35 cellular contexts compared by ENCODE assay signal in the genomic region with DNA sequence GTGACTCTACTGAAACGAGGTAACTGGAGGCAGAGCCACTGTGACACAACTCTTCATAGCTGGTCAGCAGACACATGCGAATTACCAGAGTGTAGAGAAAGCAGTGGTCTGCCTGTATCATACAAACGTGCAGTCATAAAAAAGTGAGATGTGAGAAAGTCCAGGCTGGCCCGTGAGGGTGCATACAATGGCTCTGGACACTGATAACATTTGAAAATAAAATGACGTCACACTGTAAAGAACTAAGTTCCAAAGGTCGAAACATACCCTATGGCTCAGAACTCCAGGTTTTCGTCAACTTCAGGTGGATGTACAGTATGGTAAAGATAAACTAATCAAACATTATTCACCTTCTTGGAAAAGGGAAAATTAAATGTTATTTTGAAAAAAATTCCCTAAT.
"Had no signal": no experiment of that assay in that cellular context is flagged by ENCODE, and none has a peak within 500 bp of the region (broad histone marks: within the 10 kb centered on the region; RNA-seq: fewer than 3 reads in every experiment).

No MANE protein-coding gene starts in this region.

- H3K4me1 ChIP-seq: adrenal gland, Peyer's patch, SJSA1 had no signal

- H3K4me2 ChIP-seq: SK-N-SH had no signal

- H3K9ac ChIP-seq: SK-N-SH had no signal

- H3K9me3 ChIP-seq: adrenal gland, Peyer's patch, SJSA1, SK-N-SH had no signal

- H3K27me3 Mint-ChIP-seq: activated CD4-positive, alpha-beta T cell treated with anti-CD3 and anti-CD28 coated beads for 36 hours; activated CD4-positive, alpha-beta T cell treated with anti-CD3 and anti-CD28 coated beads, Interleukin-2, amount 10 ng/mL, durations not matched to agents 7 days and 5 days; brain had no signal

- ATAC-seq: activated CD4-positive, alpha-beta T cell treated with anti-CD3 and anti-CD28 coated beads for 36 hours; activated CD4-positive, CD25-positive, alpha-beta regulatory T cell treated with anti-CD3 and anti-CD28 coated beads, Interleukin-2, amount 50 U/mL, for 24 hours; activated naive CD4-positive, alpha-beta T cell treated with anti-CD3 and anti-CD28 coated beads, Interleukin-2, amount 50 U/mL, for 72 hours; activated T-cell treated with anti-CD3 and anti-CD28 coated beads, Interleukin-2, amount 50 U/mL, for 4 hours; PC-3; WTC11 had no signal

- H3K27me3 ChIP-seq: adrenal gland, Peyer's patch, SJSA1 had no signal

- H3K4me3 Mint-ChIP-seq: activated CD4-positive, alpha-beta T cell treated with anti-CD3 and anti-CD28 coated beads for 36 hours; activated CD4-positive, alpha-beta T cell treated with anti-CD3 and anti-CD28 coated beads, Interleukin-2, amount 10 ng/mL, durations not matched to agents 7 days and 5 days; activated naive CD4-positive, alpha-beta T cell treated with anti-CD3 and anti-CD28 coated beads for 36 hours; activated T-cell treated with anti-CD3 and anti-CD28 coated beads, Interleukin-2, amount 50 U/mL, for 4 hours; activated T-helper 1 cell treated with anti-CD3 and anti-CD28 coated beads, Interleukin-12 subunit alpha, Interleukin-12 subunit beta, Interleukin-2, Interleukin-4 antibody, amounts not matched to agents 30 ng/mL and 10 ng/mL and 1 ng/mL, durations not matched to agents 14 hours and 24 hours and 36 hours; brain; T-helper 1 cell treated with Interleukin-12 subunit alpha and Interleukin-12 subunit beta and Interleukin-4 antibody, amounts not matched to agents 30 μg/mL and 1 μg/mL, for 36 hours; T-helper 2 cell treated with Interferon-gamma antibody and Interleukin-4, amounts not matched to agents 5 μg/mL and 100 μg/mL, for 36 hours; WTC11 had no signal

- H3K4me1 Mint-ChIP-seq: activated CD4-positive, alpha-beta T cell treated with anti-CD3 and anti-CD28 coated beads for 36 hours; activated CD4-positive, alpha-beta T cell treated with anti-CD3 and anti-CD28 coated beads, Interleukin-2, amount 10 ng/mL, durations not matched to agents 7 days and 5 days had no signal

- H3K4me3 ChIP-seq: adrenal gland, Peyer's patch, SJSA1 had no signal

- H3K27ac ChIP-seq: adrenal gland, Peyer's patch, SJSA1 had no signal

- H3K36me3 Mint-ChIP-seq: WTC11 had no signal

- FAIRE-seq: bronchial epithelial cell, TTC549 had no signal

- H3K36me3 ChIP-seq: adrenal gland, Peyer's patch, SJSA1 had no signal

- H3K9me3 Mint-ChIP-seq: activated CD4-positive, alpha-beta T cell treated with anti-CD3 and anti-CD28 coated beads, Interleukin-2, amount 10 ng/mL, durations not matched to agents 7 days and 5 days; activated naive CD4-positive, alpha-beta T cell treated with anti-CD3 and anti-CD28 coated beads for 36 hours; activated naive CD4-positive, alpha-beta T cell treated with anti-CD3 and anti-CD28 coated beads, Interleukin-2, amount 50 U/mL, for 72 hours; activated T-cell treated with anti-CD3 and anti-CD28 coated beads, Interleukin-2, amount 50 U/mL, for 4 hours; activated T-helper 1 cell treated with anti-CD3 and anti-CD28 coated beads, Interleukin-12 subunit alpha, Interleukin-12 subunit beta, Interleukin-2, Interleukin-4 antibody, amounts not matched to agents 30 ng/mL and 10 ng/mL and 1 ng/mL, durations not matched to agents 14 hours and 24 hours and 36 hours; brain; T-helper 1 cell treated with Interleukin-12 subunit alpha and Interleukin-12 subunit beta and Interleukin-4 antibody, amounts not matched to agents 30 μg/mL and 1 μg/mL, for 36 hours; T-helper 2 cell treated with Interferon-gamma antibody and Interleukin-4, amounts not matched to agents 5 μg/mL and 100 μg/mL, for 36 hours; WTC11 had no signal

- DNase-seq: activated CD4-positive, alpha-beta T cell treated with anti-CD3 and anti-CD28 coated beads for 36 hours; activated CD4-positive, alpha-beta T cell treated with anti-CD3 and anti-CD28 coated beads, Interleukin-2, amount 10 ng/mL, durations not matched to agents 7 days and 5 days; activated CD4-positive, alpha-beta T cell treated with anti-CD3 and anti-CD28 coated beads, Interleukin-2, amount 50 U/mL, for 48 hours; activated CD8-positive, alpha-beta memory T cell treated with anti-CD3 and anti-CD28 coated beads, Interleukin-2, amount 50 U/mL, for 4 hours; activated gamma-delta T cell treated with Interleukin-2 at 50 U/mL for 16 hours; activated naive CD4-positive, alpha-beta T cell treated with anti-CD3 and anti-CD28 coated beads for 36 hours; activated T-cell treated with anti-CD3 and anti-CD28 coated beads for 4 hours; activated T-cell treated with anti-CD3 and anti-CD28 coated beads, Interleukin-2, amount 50 U/mL, for 4 hours; adrenal gland; caudate nucleus; cerebellar nuclear complex; MM.1S; MV-4-11; NCI-H1092; NCI-H1417 treated with DMSO at 0.1 percent for 48 hours; NCI-H187 treated with DMSO at 0.1 percent for 48 hours; NCI-H2081; NCI-H226; NCI-H446 treated with DMSO at 0.1 percent for 48 hours; NCI-H524 treated with DMSO at 0.1 percent for 48 hours; PC-3; Peyer's patch; RPMI8226; SHP77 treated with DMSO at 0.1 percent for 48 hours; SK-N-SH had no signal

- H3K9me2 ChIP-seq: SK-N-SH had no signal

- H3K27ac Mint-ChIP-seq: activated CD4-positive, alpha-beta T cell treated with anti-CD3 and anti-CD28 coated beads for 36 hours; activated CD4-positive, alpha-beta T cell treated with anti-CD3 and anti-CD28 coated beads, Interleukin-2, amount 10 ng/mL, durations not matched to agents 7 days and 5 days; activated naive CD4-positive, alpha-beta T cell treated with anti-CD3 and anti-CD28 coated beads for 36 hours; activated naive CD4-positive, alpha-beta T cell treated with anti-CD3 and anti-CD28 coated beads, Interleukin-2, amount 50 U/mL, for 72 hours; activated T-helper 1 cell treated with anti-CD3 and anti-CD28 coated beads, Interleukin-12 subunit alpha, Interleukin-12 subunit beta, Interleukin-2, Interleukin-4 antibody, amounts not matched to agents 30 ng/mL and 10 ng/mL and 1 ng/mL, durations not matched to agents 14 hours and 24 hours and 36 hours; brain; T-helper 1 cell treated with Interleukin-12 subunit alpha and Interleukin-12 subunit beta and Interleukin-4 antibody, amounts not matched to agents 30 μg/mL and 1 μg/mL, for 36 hours; T-helper 2 cell treated with Interferon-gamma antibody and Interleukin-4, amounts not matched to agents 5 μg/mL and 100 μg/mL, for 36 hours; WTC11 had no signal
